Comparison of ENCODE assay signal across 22 cellular contexts in genomic region chr9:128753627-128754026, GRCh38.
"Had no signal": no experiment of that assay in that cellular context is flagged by ENCODE, and none has a peak within 500 bp of the region (broad histone marks: within the 10 kb centered on the region; RNA-seq: fewer than 3 reads in every experiment).

No MANE protein-coding gene starts in this region.

- DNase-seq: colonic mucosa; cortex of kidney; effector CD8-positive, alpha-beta T cell; effector memory CD8-positive, alpha-beta T cell; endodermal cell; erythroblast; esophagus squamous epithelium; foreskin fibroblast; foreskin melanocyte; gastrocnemius medialis; glutamatergic neuron; head of caudate nucleus; heart right ventricle; hippocampal formation; left colon; left lung; left ventricle myocardium superior; lower lobe of right lung; mesenchymal stem cell; mucosa of descending colon; naive B cell had no signal

- ATAC-seq: effector memory CD8-positive, alpha-beta T cell; esophagus mucosa; gastrocnemius medialis; left colon; left lung; left ventricle myocardium superior; lower lobe of right lung; mucosa of descending colon had no signal
